In the genomic region with DNA sequence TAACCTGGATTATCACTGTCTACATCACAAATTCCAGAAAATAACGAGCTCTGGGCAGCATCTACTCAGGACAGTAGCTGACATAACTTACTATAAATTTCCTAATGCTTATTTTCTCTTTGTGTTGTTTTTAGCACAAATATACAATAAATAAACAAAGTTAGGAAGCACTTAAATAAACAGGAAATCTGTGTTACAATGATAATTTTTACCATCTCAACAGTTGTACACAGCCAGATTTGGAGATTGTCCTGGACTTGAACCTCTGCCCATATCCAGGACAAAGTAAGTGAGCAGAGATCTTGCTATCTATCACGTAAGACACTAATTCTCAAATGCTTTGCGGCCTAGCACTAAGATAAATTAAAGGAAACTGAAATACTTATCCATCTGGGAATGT, we compare ENCODE assay signal across 36 cellular contexts. TPM values are rescaled to one million over a fixed set of nuclear protein-coding genes. Genes with fewer than 3 reads are reported as not detected.
"Had no signal": no experiment of that assay in that cellular context is flagged by ENCODE, and none has a peak within 500 bp of the region (broad histone marks: within the 10 kb centered on the region; RNA-seq: fewer than 3 reads in every experiment).

No MANE protein-coding gene starts in this region.

- H3K4me1 ChIP-seq: breast epithelium had no signal

- H3K27ac ChIP-seq: adrenal gland, ascending aorta, body of pancreas, brain microvascular endothelial cell, breast epithelium, cardiac muscle cell had no signal

- DNase-seq: activated effector memory CD4-positive, alpha-beta T cell treated with anti-CD3 and anti-CD28 coated beads, Interleukin-2, amount 50 U/mL, for 16 hours; activated effector memory CD4-positive, alpha-beta T cell treated with Interleukin-2 at 50 U/mL for 16 hours; activated gamma-delta T cell; activated gamma-delta T cell treated with Interleukin-2 at 50 U/mL for 16 hours; activated naive CD4-positive, alpha-beta T cell; activated naive CD4-positive, alpha-beta T cell treated with anti-CD3 and anti-CD28 coated beads for 36 hours; activated naive CD4-positive, alpha-beta T cell treated with anti-CD3 and anti-CD28 coated beads, Interleukin-2, amount 10 ng/mL, durations not matched to agents 7 days and 5 days; activated naive CD4-positive, alpha-beta T cell treated with anti-CD3 and anti-CD28 coated beads, Interleukin-2, amount 50 U/mL, for 16 hours; activated naive CD4-positive, alpha-beta T cell treated with Interleukin-2 at 50 U/mL for 16 hours; activated naive CD8-positive, alpha-beta T cell treated with anti-CD3 and anti-CD28 coated beads for 36 hours; activated naive CD8-positive, alpha-beta T cell treated with anti-CD3 and anti-CD28 coated beads, Interleukin-2, amount 10 ng/mL, durations not matched to agents 7 days and 5 days; activated naive CD8-positive, alpha-beta T cell treated with anti-CD3 and anti-CD28 coated beads, Interleukin-2, amount 50 U/mL, for 24 hours; activated T-cell treated with anti-CD3 and anti-CD28 coated beads, Interleukin-2, amount 50 U/mL, for 1 hour; activated T-cell treated with anti-CD3 and anti-CD28 coated beads, Interleukin-2, amount 50 U/mL, for 24 hours; activated T-cell treated with anti-CD3 and anti-CD28 coated beads, Interleukin-2, amount 50 U/mL, for 4 hours; activated T-cell treated with anti-CD3 and anti-CD28 coated beads, Interleukin-2, amount 50 U/mL, for 48 hours; activated T-cell treated with anti-CD3 and anti-CD28 coated beads, Interleukin-2, amount 50 U/mL, for 72 hours; adrenal gland; amniotic stem cell; amygdala; anterior cingulate cortex; aorta; body of pancreas; brain microvascular endothelial cell; caudate nucleus; central memory CD4-positive, alpha-beta T cell; cerebellar nuclear complex had no signal

- H3K27me3 ChIP-seq: adrenal gland, ascending aorta, body of pancreas, brain microvascular endothelial cell, breast epithelium, cardiac muscle cell had no signal

- H3K36me3 ChIP-seq: adrenal gland, ascending aorta, brain microvascular endothelial cell, breast epithelium, cardiac muscle cell had no signal

- H3K9me3 ChIP-seq: adrenal gland, ascending aorta, body of pancreas, breast epithelium had no signal

- FAIRE-seq: astrocyte, bronchial epithelial cell had no signal

- H3K4me3 ChIP-seq: adrenal gland, ascending aorta, body of pancreas, breast epithelium, cardiac muscle cell had no signal

- ATAC-seq: activated naive CD4-positive, alpha-beta T cell treated with anti-CD3 and anti-CD28 coated beads, Interleukin-2, amount 50 U/mL, for 72 hours; activated naive CD8-positive, alpha-beta T cell treated with anti-CD3 and anti-CD28 coated beads, Interleukin-2, amount 50 U/mL, for 24 hours; activated T-cell treated with anti-CD3 and anti-CD28 coated beads, Interleukin-2, amount 50 U/mL, for 4 hours; activated T-cell treated with anti-CD3 and anti-CD28 coated beads, Interleukin-2, amount 50 U/mL, for 72 hours; activated T-helper 17 cell treated with anti-CD3 and anti-CD28 coated beads, Interleukin-2, amount 50 U/mL, for 72 hours; body of pancreas had no signal

RNA-seq across cellular contexts. Expression of a gene that starts 48.7 kb away (rescaled TPM):
- total RNA-seq: activated naive CD4-positive, alpha-beta T cell treated with anti-CD3 and anti-CD28 coated beads for 36 hours; activated naive CD4-positive, alpha-beta T cell treated with anti-CD3 and anti-CD28 coated beads, Interleukin-2, amount 50 U/mL, for 72 hours; activated naive CD8-positive, alpha-beta T cell treated with anti-CD3 and anti-CD28 coated beads for 36 hours; activated naive CD8-positive, alpha-beta T cell treated with anti-CD3 and anti-CD28 coated beads, Interleukin-2, amount 10 ng/mL, durations not matched to agents 7 days and 5 days; activated T-helper 1 cell treated with anti-CD3 and anti-CD28 coated beads, Interleukin-12 subunit alpha, Interleukin-12 subunit beta, Interleukin-2, Interleukin-4 antibody, amounts not matched to agents 30 ng/mL and 10 ng/mL and 1 ng/mL, durations not matched to agents 14 hours and 24 hours and 36 hours; activated T-helper 17 cell treated with anti-CD3 and anti-CD28 coated beads, Interleukin-2, amount 50 U/mL, for 72 hours; activated T-helper 2 cell treated with anti-CD3 and anti-CD28 coated beads, Interferon-gamma antibody, Interleukin-2, Interleukin-4, amounts not matched to agents 10 μg/mL and 5 μg/mL and 100 μg/mL, durations not matched to agents 14 hours and 24 hours and 36 hours had no signal
